Comparison of ENCODE assay signal across 8 cellular contexts in the genomic region with DNA sequence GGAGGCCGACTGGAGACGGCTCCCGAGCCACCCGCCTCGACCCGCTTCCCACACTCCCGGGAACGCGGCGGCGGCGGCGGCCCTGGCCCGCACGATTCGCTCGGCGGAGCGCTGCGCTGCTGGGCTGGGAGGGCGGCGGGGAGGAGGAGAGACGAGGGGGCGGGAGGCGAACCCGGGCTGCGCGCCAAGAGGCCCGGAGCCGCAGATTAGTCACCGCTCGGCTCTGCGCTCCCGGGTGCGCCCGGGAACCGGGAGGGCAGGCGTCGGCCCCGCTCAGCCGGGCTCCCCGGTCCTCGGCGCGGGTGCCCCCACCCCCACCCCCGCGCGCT. TPM values are rescaled to one million over a fixed set of nuclear protein-coding genes. Genes with fewer than 3 reads are reported as not detected.
A peak's percentile ranks its signal among the peaks of the same experiment; 100 is the strongest.
DNase-seq lines count a peak whose midpoint lies in the region; ATAC-seq and TF ChIP-seq lines count a peak whose summit lies in the region.

No MANE protein-coding gene starts in this region.

- H3K36me3 ChIP-seq in left lung: no peaks in the 10 kb centered on the region

- peak; percentile 7 for DNase-seq in GF-D8 (lab: John Stamatoyannopoulos, UW)
- peak; percentile 41 for DNase-seq in NAMALWA (ENCODE audit: low spot score)
- peak; percentile 69 to 70 for DNase-seq in activated CD4-positive, alpha-beta T cell treated with anti-CD3 and anti-CD28 coated beads for 4 hours
- peak; percentile 76 for DNase-seq in dermis blood vessel endothelial cell
- peak; percentile 77 to 91 for DNase-seq in left lung
- peak; percentile 48 for DNase-seq in stimulated activated CD8-positive, alpha-beta memory T cell treated with anti-CD3 and anti-CD28 coated beads, Interleukin-4, amount 100 ng/mL, for 24 hours (ENCODE audit: low read depth)
- DNase-seq in GM10248 (ENCODE audit: extremely low spot score): no peak

- peaks cover 0 to 61% of the 10 kb centered on the region in 2 donors for H3K27me3 ChIP-seq in left lung

- H3K9me3 ChIP-seq in left lung: no peaks in the 10 kb centered on the region

- peak overlapping the region; percentile 23 to 46 for H3K4me3 ChIP-seq in left lung

- no peak for TF ChIP-seq CTCF in left lung (IDR thresholded peaks at IDR 0.05)
- TF ChIP-seq CTCF in GM10248 (IDR thresholded peaks at IDR 0.05; ENCODE audit: control extremely low read depth, extremely low read depth, low read depth, missing control alignments): no peak

- intact Hi-C loops in left lung (cut with DNase I): no loop called here

- ATAC-seq in left lung (peak; percentile 65), HG03571 (IDR thresholded peaks at IDR 0.05; ENCODE audit: unreplicated experiment) (no peak)

- peak overlapping the region; percentile 77 to 83 for H3K27ac ChIP-seq in left lung

- H3K4me1 ChIP-seq in left lung: peaks cover 8 to 38% of the 10 kb centered on the region in 2 donors

- CTCF ChIA-PET in GM10248 (lab: Yijun Ruan, JAX): no interaction called here

- POLR2A ChIA-PET in GM10248 (lab: Yijun Ruan, JAX): no interaction called here

RNA-seq across cellular contexts. Expression of gene BCOR, which starts 11.2 kb away (rescaled TPM):
- total RNA-seq in dermis blood vessel endothelial cell (8.8 and 31.6 TPM in 2 replicates), left lung (10 to 100 TPM; 19.0 to 24.0 TPM)
